ENCODE assay signal across 21 cellular contexts in the genomic region with DNA sequence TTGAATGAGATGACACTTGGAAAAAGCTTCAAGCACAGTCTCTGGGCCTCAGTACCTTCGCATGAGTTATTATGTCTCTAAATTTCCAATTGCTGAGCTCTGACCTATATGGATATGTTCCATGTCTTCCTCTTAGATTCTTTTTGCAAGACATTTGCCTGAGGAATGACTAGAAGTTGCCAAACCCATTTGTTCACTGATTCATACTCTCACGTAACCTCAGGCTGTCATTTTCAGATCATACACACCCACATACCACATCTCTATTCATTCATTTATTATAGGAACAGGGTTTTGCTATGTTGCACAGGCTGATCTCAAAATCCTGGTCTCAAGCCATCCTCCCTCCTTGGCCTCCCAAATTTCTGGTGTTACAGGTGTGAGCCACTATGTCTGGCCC.
"Had no signal": no experiment of that assay in that cellular context is flagged by ENCODE, and none has a peak within 500 bp of the region (broad histone marks: within the 10 kb centered on the region; RNA-seq: fewer than 3 reads in every experiment).

No MANE protein-coding gene starts in this region.

- H3K4me1 ChIP-seq: left lung, sigmoid colon, spleen, testis, uterus had no signal

- H3K9me3 ChIP-seq: adrenal gland, left lung, sigmoid colon, spleen, testis, uterus had no signal

- H3K27me3 ChIP-seq: adrenal gland, cardiac muscle cell, left lung, sigmoid colon, spleen, testis, uterus had no signal

- DNase-seq: activated CD4-positive, alpha-beta T cell treated with anti-CD3 and anti-CD28 coated beads, Interleukin-2, amount 10 ng/mL, durations not matched to agents 7 days and 5 days; activated CD4-positive, CD25-positive, alpha-beta regulatory T cell treated with anti-CD3 and anti-CD28 coated beads, Interleukin-2, amount 50 U/mL, for 72 hours; activated CD8-positive, alpha-beta T cell treated with anti-CD3 and anti-CD28 coated beads for 36 hours; activated T-cell treated with anti-CD3 and anti-CD28 coated beads, Interleukin-2, amount 50 U/mL, for 1 hour; adrenal gland; cortex of kidney; immature natural killer cell; kidney glomerular epithelial cell; left lung; naive thymus-derived CD4-positive, alpha-beta T cell; retina; sigmoid colon; spleen; stimulated activated CD4-positive, alpha-beta T cell treated with anti-CD3 and anti-CD28 coated beads, Interleukin-4, amount 100 ng/mL, for 1 hour; stimulated activated naive CD4-positive, alpha-beta T cell; T-helper 2 cell; testis; uterus had no signal

- H3K4me3 ChIP-seq: adrenal gland, cardiac muscle cell, left lung, lung, sigmoid colon, spleen, testis, uterus had no signal

- H3K27ac ChIP-seq: cardiac muscle cell, left lung, sigmoid colon, spleen, testis, uterus, VCaP had no signal

- H3K36me3 ChIP-seq: adrenal gland, cardiac muscle cell, left lung, sigmoid colon, spleen, uterus had no signal
